In genomic region chr2:29518988-29519925, GRCh38 we compare ENCODE assay signal across 14 cellular contexts.
DNase-seq lines count a peak whose midpoint lies in the region; ATAC-seq, FAIRE-seq and TF ChIP-seq lines count a peak whose summit lies in the region.
"Had no signal": no experiment of that assay in that cellular context is flagged by ENCODE, and none has a peak within 500 bp of the region (broad histone marks: within the 10 kb centered on the region; RNA-seq: fewer than 3 reads in every experiment).

No MANE protein-coding gene starts in this region.

- ATAC-seq in PC-3, result no peak
- ATAC-seq: natural killer cell, Right ventricle myocardium inferior had no signal

- no peaks in the 10 kb centered on the region for H3K9me2 ChIP-seq in PC-3 (replicated peaks; ENCODE audit: low read length)

- H3K4me1 ChIP-seq in PC-3 (ENCODE audit: insufficient read depth, low read length), result peaks cover 50% of the 10 kb centered on the region
- H3K4me1 ChIP-seq in osteoblast (ENCODE audit: insufficient read depth, low read length), result peaks cover 43% of the 10 kb centered on the region
- H3K4me1 ChIP-seq in kidney (ENCODE audit: control insufficient read depth in 1 of 2, insufficient read depth in 1 of 2, low read depth in 1 of 2, low read length in 2 of 2), result no peaks in the 10 kb centered on the region
- H3K4me1 ChIP-seq: colonic mucosa had no signal

- H3K4me1 Mint-ChIP-seq in activated naive CD4-positive, alpha-beta T cell treated with anti-CD3 and anti-CD28 coated beads for 36 hours (ENCODE audit: low read depth), result no peaks in the 10 kb centered on the region
- H3K4me1 Mint-ChIP-seq: activated naive CD4-positive, alpha-beta T cell treated with anti-CD3 and anti-CD28 coated beads, Interleukin-2, amount 10 ng/mL, durations not matched to agents 7 days and 5 days; natural killer cell had no signal

- H3F3A ChIP-seq in PC-3 (ENCODE audit: low read length, unreplicated experiment), result peaks cover 4% of the 10 kb centered on the region

- peaks cover 4% of the 10 kb centered on the region for H3K9me3 Mint-ChIP-seq in activated naive CD4-positive, alpha-beta T cell treated with anti-CD3 and anti-CD28 coated beads for 36 hours
- H3K9me3 Mint-ChIP-seq: activated naive CD4-positive, alpha-beta T cell treated with anti-CD3 and anti-CD28 coated beads, Interleukin-2, amount 10 ng/mL, durations not matched to agents 7 days and 5 days had no signal

- no peak overlapping the region for H3K27ac Mint-ChIP-seq in activated naive CD4-positive, alpha-beta T cell treated with anti-CD3 and anti-CD28 coated beads for 36 hours
- H3K27ac Mint-ChIP-seq: activated naive CD4-positive, alpha-beta T cell treated with anti-CD3 and anti-CD28 coated beads, Interleukin-2, amount 10 ng/mL, durations not matched to agents 7 days and 5 days; natural killer cell had no signal

- TF ChIP-seq CTCF in PC-3 (conservative IDR thresholded peaks at IDR 0.05; ENCODE audit: low read depth, low read length) (no peak), fibroblast of mammary gland (conservative IDR thresholded peaks at IDR 0.05; ENCODE audit: control insufficient read depth, insufficient read depth, low read depth, low read length) (no peak), osteoblast (IDR thresholded peaks at IDR 0.05; ENCODE audit: extremely low read depth, low read depth, low read length) (no peak), kidney (IDR thresholded peaks at IDR 0.05; ENCODE audit: borderline replicate concordance, extremely low read depth, insufficient read depth) (no peak)

- H3K4me2 ChIP-seq in PC-3 (ENCODE audit: low read length), result peak overlapping the region; percentile 42
- peak overlapping the region; percentile 9 for H3K4me2 ChIP-seq in osteoblast (ENCODE audit: insufficient read depth, low read length)

- peak overlapping the region; percentile 7; the same call in 1 of the 2 replicates for H3K4me3 ChIP-seq in PC-3 (ENCODE audit: low read length)
- H3K4me3 ChIP-seq in fibroblast of mammary gland (ENCODE audit: control insufficient read depth, low read depth, low read length), result no peak overlapping the region
- no peak overlapping the region for H3K4me3 ChIP-seq in osteoblast (ENCODE audit: insufficient read depth, low read length)
- no peak overlapping the region for H3K4me3 ChIP-seq in kidney (ENCODE audit: low read length in 2 of 2)
- H3K4me3 ChIP-seq: colonic mucosa had no signal

- H3K79me2 ChIP-seq in PC-3 (ENCODE audit: low read length) (no peaks in the 10 kb centered on the region), osteoblast (ENCODE audit: insufficient read depth, low read length) (no peaks in the 10 kb centered on the region)

- POLR2A ChIA-PET in PC-3 (lab: Charles Lee; ENCODE audit: unreplicated experiment), result no interaction called here

- no peaks in the 10 kb centered on the region for H3K36me3 Mint-ChIP-seq in activated naive CD4-positive, alpha-beta T cell treated with anti-CD3 and anti-CD28 coated beads for 36 hours (ENCODE audit: low read depth)
- H3K36me3 Mint-ChIP-seq: activated naive CD4-positive, alpha-beta T cell treated with anti-CD3 and anti-CD28 coated beads, Interleukin-2, amount 10 ng/mL, durations not matched to agents 7 days and 5 days; natural killer cell had no signal

- no peaks in the 10 kb centered on the region for H3K27me3 ChIP-seq in PC-3 (ENCODE audit: low read length)
- no peaks in the 10 kb centered on the region for H3K27me3 ChIP-seq in osteoblast (ENCODE audit: insufficient read depth, low read length)
- H3K27me3 ChIP-seq: colonic mucosa had no signal

- CTCF ChIA-PET in PC-3 (lab: Charles Lee), result no interaction called here
- CTCF ChIA-PET in activated naive CD4-positive, alpha-beta T cell treated with anti-CD3 and anti-CD28 coated beads for 36 hours (lab: Charles Lee), result interaction anchor here (0.6 kb wide), 1 partner anchor 198 kb away, joined by 4 read pairs; no protein-coding TSS in a partner anchor

- FAIRE-seq in kidney (lab: Jason Lieb, UNC), result no peak
- FAIRE-seq: frontal cortex had no signal

- intact Hi-C loops in PC-3 (cut with micrococcal nuclease), result no loop called here
- intact Hi-C loops in kidney (cut with DNase I), result no loop called here
- intact Hi-C loops in activated naive CD4-positive, alpha-beta T cell treated with anti-CD3 and anti-CD28 coated beads for 36 hours (cut with micrococcal nuclease), result no loop called here

- DNase-seq in DMS79 (lab: John Stamatoyannopoulos, UW), result peak; percentile 52
- DNase-seq in PC-3, result peak; percentile 90
- DNase-seq in fibroblast of mammary gland (ENCODE audit: low read depth), result peak; percentile 87
- peak; percentile 74 for DNase-seq in osteoblast (ENCODE audit: insufficient read length, low spot score, missing footprints)
- DNase-seq in kidney, result no peak
- DNase-seq in ureter (ENCODE audit: low spot score), result no peak
- no peak for DNase-seq in activated naive CD4-positive, alpha-beta T cell treated with anti-CD3 and anti-CD28 coated beads for 36 hours
- DNase-seq in LoVo (ENCODE audit: low spot score), result no peak
- DNase-seq: activated naive CD4-positive, alpha-beta T cell treated with anti-CD3 and anti-CD28 coated beads, Interleukin-2, amount 10 ng/mL, durations not matched to agents 7 days and 5 days; colonic mucosa; natural killer cell; NCI-H1930 had no signal

- no peak overlapping the region for H2AFZ ChIP-seq in PC-3 (ENCODE audit: low read length)
- H2AFZ ChIP-seq in osteoblast (ENCODE audit: low read length), result no peak overlapping the region

- H3K9me3 ChIP-seq in PC-3 (ENCODE audit: low read length), result no peaks in the 10 kb centered on the region
- H3K9me3 ChIP-seq in osteoblast (ENCODE audit: low read depth, low read length), result no peaks in the 10 kb centered on the region
- no peaks in the 10 kb centered on the region for H3K9me3 ChIP-seq in kidney (ENCODE audit: control insufficient read depth in 1 of 2, low read length in 2 of 2)
- H3K9me3 ChIP-seq: colonic mucosa had no signal

- H3K27ac ChIP-seq in PC-3 (ENCODE audit: low read length) (peak overlapping the region; percentile 79), osteoblast (ENCODE audit: low read depth, low read length) (peak overlapping the region; percentile 55), kidney (ENCODE audit: low read depth in 2 of 2, low read length in 2 of 2) (no peak overlapping the region)
- H3K27ac ChIP-seq: colonic mucosa had no signal

- no TSS peak for BruUV-seq in PC-3 (replicated peaks; lab: Mats Ljungman, UMichigan)

- H4K20me1 ChIP-seq in PC-3 (ENCODE audit: low read length) (no peaks in the 10 kb centered on the region), osteoblast (ENCODE audit: insufficient read depth, low read length) (no peaks in the 10 kb centered on the region)

- H3K9ac ChIP-seq in PC-3 (ENCODE audit: low read length), result no peak overlapping the region
- no peak overlapping the region for H3K9ac ChIP-seq in kidney (ENCODE audit: low read length in 2 of 2)

- H3K4me3 Mint-ChIP-seq in activated naive CD4-positive, alpha-beta T cell treated with anti-CD3 and anti-CD28 coated beads for 36 hours, result no peak overlapping the region
- H3K4me3 Mint-ChIP-seq: activated naive CD4-positive, alpha-beta T cell treated with anti-CD3 and anti-CD28 coated beads, Interleukin-2, amount 10 ng/mL, durations not matched to agents 7 days and 5 days; natural killer cell had no signal

- peaks cover 6% of the 10 kb centered on the region for H3K27me3 Mint-ChIP-seq in activated naive CD4-positive, alpha-beta T cell treated with anti-CD3 and anti-CD28 coated beads for 36 hours (ENCODE audit: low read depth)

- H3K36me3 ChIP-seq in PC-3 (ENCODE audit: low read depth, low read length) (no peaks in the 10 kb centered on the region), osteoblast (ENCODE audit: insufficient read depth, low read length) (no peaks in the 10 kb centered on the region), kidney (ENCODE audit: control insufficient read depth in 1 of 2, insufficient read depth in 2 of 2, low read length in 2 of 2) (no peaks in the 10 kb centered on the region)
- H3K36me3 ChIP-seq: colonic mucosa had no signal

Comparison
In these comparisons a context has a peak if more than half of its experiments do, and no peak if none do; other contexts are left out.
1. DNase-seq: peak in DMS79 (single experiment), PC-3 (single experiment), fibroblast of mammary gland (single experiment) and osteoblast (single experiment); none in kidney (single experiment), ureter (single experiment), activated naive CD4-positive, alpha-beta T cell treated with anti-CD3 and anti-CD28 coated beads for 36 hours (single experiment) and LoVo (single experiment).
2. H3K27ac ChIP-seq: peak in PC-3 (single experiment) and osteoblast (single experiment); none in kidney (0 of 2).